ENCODE assay signal across 1 cellular context in the genomic region with DNA sequence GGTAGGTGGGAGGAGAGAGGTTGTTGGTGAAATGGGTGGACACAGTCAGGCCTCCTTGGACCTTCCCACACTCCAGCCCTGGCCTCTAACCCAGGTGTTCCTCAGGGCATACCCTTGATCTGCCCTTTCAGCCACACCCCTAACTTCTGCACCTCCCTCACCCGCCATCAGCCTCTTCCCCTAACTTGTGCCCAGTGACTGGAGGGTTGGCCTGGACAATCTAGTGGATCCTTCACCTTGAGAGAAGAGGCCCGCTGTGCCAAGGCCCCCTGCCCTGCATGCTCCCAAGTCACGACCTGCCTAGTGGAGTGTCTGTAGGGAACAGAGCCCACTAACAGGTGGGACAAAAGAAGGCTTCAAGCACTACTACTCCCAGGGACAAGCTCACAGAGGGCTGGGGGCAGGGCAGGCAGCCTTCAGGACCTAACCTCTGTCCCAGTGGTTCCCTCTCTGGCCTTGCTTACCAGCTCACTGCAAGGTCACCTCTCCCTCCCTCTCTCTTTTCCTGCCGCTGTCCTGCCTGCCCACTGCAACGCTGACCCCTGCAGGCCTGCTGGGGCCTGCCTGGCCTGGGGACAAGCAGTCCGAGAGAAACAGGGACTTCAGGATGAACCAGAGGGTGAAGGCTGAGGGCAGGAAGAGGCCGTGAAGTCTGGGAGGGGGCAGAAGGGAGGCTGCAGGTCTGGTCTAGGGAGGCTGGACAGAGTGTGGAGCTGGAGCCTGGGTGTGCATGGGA.
A peak's percentile ranks its signal among the peaks of the same experiment; 100 is the strongest.
TF ChIP-seq lines count a peak whose summit lies in the region.

No MANE protein-coding gene starts in this region.

TF ChIP-seq in HepG2, 621 proteins besides CTCF, POLR2A, EP300 and RAD21 (continued from another document and continues in another):
- TF ChIP-seq, protein P1, sequence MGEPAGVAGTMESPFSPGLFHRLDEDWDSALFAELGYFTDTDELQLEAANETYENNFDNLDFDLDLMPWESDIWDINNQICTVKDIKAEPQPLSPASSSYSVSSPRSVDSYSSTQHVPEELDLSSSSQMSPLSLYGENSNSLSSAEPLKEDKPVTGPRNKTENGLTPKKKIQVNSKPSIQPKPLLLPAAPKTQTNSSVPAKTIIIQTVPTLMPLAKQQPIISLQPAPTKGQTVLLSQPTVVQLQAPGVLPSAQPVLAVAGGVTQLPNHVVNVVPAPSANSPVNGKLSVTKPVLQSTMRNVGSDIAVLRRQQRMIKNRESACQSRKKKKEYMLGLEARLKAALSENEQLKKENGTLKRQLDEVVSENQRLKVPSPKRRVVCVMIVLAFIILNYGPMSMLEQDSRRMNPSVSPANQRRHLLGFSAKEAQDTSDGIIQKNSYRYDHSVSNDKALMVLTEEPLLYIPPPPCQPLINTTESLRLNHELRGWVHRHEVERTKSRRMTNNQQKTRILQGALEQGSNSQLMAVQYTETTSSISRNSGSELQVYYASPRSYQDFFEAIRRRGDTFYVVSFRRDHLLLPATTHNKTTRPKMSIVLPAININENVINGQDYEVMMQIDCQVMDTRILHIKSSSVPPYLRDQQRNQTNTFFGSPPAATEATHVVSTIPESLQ (CRISPR knock-in tag; conservative IDR thresholded peaks at IDR 0.05): no peak
- TF ChIP-seq, protein P2, sequence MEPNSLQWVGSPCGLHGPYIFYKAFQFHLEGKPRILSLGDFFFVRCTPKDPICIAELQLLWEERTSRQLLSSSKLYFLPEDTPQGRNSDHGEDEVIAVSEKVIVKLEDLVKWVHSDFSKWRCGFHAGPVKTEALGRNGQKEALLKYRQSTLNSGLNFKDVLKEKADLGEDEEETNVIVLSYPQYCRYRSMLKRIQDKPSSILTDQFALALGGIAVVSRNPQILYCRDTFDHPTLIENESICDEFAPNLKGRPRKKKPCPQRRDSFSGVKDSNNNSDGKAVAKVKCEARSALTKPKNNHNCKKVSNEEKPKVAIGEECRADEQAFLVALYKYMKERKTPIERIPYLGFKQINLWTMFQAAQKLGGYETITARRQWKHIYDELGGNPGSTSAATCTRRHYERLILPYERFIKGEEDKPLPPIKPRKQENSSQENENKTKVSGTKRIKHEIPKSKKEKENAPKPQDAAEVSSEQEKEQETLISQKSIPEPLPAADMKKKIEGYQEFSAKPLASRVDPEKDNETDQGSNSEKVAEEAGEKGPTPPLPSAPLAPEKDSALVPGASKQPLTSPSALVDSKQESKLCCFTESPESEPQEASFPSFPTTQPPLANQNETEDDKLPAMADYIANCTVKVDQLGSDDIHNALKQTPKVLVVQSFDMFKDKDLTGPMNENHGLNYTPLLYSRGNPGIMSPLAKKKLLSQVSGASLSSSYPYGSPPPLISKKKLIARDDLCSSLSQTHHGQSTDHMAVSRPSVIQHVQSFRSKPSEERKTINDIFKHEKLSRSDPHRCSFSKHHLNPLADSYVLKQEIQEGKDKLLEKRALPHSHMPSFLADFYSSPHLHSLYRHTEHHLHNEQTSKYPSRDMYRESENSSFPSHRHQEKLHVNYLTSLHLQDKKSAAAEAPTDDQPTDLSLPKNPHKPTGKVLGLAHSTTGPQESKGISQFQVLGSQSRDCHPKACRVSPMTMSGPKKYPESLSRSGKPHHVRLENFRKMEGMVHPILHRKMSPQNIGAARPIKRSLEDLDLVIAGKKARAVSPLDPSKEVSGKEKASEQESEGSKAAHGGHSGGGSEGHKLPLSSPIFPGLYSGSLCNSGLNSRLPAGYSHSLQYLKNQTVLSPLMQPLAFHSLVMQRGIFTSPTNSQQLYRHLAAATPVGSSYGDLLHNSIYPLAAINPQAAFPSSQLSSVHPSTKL (CRISPR knock-in tag; IDR thresholded peaks at IDR 0.05): peak; percentile 66; the same call in 1 of the 2 replicates
- TF ChIP-seq, protein P3, sequence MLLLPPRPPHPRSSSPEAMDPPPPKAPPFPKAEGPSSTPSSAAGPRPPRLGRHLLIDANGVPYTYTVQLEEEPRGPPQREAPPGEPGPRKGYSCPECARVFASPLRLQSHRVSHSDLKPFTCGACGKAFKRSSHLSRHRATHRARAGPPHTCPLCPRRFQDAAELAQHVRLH (CRISPR knock-in tag; IDR thresholded peaks at IDR 0.05; ENCODE audit: borderline replicate concordance, low read depth): peak; percentile 81; the same call in 1 of the 2 replicates
- TF ChIP-seq, protein P4, sequence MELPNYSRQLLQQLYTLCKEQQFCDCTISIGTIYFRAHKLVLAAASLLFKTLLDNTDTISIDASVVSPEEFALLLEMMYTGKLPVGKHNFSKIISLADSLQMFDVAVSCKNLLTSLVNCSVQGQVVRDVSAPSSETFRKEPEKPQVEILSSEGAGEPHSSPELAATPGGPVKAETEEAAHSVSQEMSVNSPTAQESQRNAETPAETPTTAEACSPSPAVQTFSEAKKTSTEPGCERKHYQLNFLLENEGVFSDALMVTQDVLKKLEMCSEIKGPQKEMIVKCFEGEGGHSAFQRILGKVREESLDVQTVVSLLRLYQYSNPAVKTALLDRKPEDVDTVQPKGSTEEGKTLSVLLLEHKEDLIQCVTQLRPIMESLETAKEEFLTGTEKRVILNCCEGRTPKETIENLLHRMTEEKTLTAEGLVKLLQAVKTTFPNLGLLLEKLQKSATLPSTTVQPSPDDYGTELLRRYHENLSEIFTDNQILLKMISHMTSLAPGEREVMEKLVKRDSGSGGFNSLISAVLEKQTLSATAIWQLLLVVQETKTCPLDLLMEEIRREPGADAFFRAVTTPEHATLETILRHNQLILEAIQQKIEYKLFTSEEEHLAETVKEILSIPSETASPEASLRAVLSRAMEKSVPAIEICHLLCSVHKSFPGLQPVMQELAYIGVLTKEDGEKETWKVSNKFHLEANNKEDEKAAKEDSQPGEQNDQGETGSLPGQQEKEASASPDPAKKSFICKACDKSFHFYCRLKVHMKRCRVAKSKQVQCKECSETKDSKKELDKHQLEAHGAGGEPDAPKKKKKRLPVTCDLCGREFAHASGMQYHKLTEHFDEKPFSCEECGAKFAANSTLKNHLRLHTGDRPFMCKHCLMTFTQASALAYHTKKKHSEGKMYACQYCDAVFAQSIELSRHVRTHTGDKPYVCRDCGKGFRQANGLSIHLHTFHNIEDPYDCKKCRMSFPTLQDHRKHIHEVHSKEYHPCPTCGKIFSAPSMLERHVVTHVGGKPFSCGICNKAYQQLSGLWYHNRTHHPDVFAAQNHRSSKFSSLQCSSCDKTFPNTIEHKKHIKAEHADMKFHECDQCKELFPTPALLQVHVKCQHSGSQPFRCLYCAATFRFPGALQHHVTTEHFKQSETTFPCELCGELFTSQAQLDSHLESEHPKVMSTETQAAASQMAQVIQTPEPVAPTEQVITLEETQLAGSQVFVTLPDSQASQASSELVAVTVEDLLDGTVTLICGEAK (IDR thresholded peaks at IDR 0.05): no peak
- TF ChIP-seq, protein P4 (CRISPR knock-in tag; IDR thresholded peaks at IDR 0.05): no peak; the same call in 1 of the 2 replicates
- TF ChIP-seq FOXO1 (CRISPR knock-in tag; IDR thresholded peaks at IDR 0.05): peak; percentile 82; the same call in 1 of the 2 replicates
- peak; percentile 39; the same call in 1 of the 2 replicates for TF ChIP-seq CEBPG (CRISPR knock-in tag; IDR thresholded peaks at IDR 0.05)
- TF ChIP-seq ZBTB3 (CRISPR knock-in tag; IDR thresholded peaks at IDR 0.05; ENCODE audit: borderline replicate concordance, low read depth): no peak; the same call in 1 of the 2 replicates
- peak; percentile 53 for TF ChIP-seq NR2F6 (IDR thresholded peaks at IDR 0.05)
- peak; percentile 83 for TF ChIP-seq NR2F6 (CRISPR knock-in tag; IDR thresholded peaks at IDR 0.05)
- no peak for TF ChIP-seq MATR3 (CRISPR knock-in tag; IDR thresholded peaks at IDR 0.05)
- peak; percentile 67; the same call in 1 of the 2 replicates for TF ChIP-seq KDM3A (CRISPR knock-in tag; IDR thresholded peaks at IDR 0.05; ENCODE audit: low read depth)
- TF ChIP-seq CCAR2 (optimal IDR thresholded peaks at IDR 0.05; ENCODE audit: low read depth, low read length): no peak
- peak; percentile 57; the same call in 1 of the 2 replicates for TF ChIP-seq ZNF747 (CRISPR knock-in tag; IDR thresholded peaks at IDR 0.05; ENCODE audit: borderline replicate concordance)
- peak; percentile 79; the same call in 1 of the 2 replicates for TF ChIP-seq ERF (CRISPR knock-in tag; IDR thresholded peaks at IDR 0.05)
- TF ChIP-seq, protein P5, sequence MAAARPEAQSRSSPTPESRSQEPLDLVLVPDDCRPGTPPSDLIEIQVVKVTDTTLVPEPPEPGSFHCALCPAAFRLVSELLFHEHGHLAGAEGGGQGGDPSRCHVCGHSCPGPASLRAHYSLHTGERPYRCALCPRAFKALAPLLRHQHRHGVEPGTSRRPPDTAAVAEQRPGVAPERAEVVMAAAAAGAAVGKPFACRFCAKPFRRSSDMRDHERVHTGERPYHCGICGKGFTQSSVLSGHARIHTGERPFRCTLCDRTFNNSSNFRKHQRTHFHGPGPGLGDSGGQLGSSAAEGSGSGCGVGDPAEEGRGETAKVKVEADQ (CRISPR knock-in tag; IDR thresholded peaks at IDR 0.05; ENCODE audit: borderline replicate concordance): 0 out of 2 replicates have a peak, but pooled peaks have one; percentile 46
- TF ChIP-seq ZKSCAN5 (CRISPR knock-in tag; IDR thresholded peaks at IDR 0.05): no peak
- peak in 1 of 2 experiments; percentile 44; a peak in 1 of 4 replicates for TF ChIP-seq KLF16 (CRISPR knock-in tag; IDR thresholded peaks at IDR 0.05)
- TF ChIP-seq, protein P6, sequence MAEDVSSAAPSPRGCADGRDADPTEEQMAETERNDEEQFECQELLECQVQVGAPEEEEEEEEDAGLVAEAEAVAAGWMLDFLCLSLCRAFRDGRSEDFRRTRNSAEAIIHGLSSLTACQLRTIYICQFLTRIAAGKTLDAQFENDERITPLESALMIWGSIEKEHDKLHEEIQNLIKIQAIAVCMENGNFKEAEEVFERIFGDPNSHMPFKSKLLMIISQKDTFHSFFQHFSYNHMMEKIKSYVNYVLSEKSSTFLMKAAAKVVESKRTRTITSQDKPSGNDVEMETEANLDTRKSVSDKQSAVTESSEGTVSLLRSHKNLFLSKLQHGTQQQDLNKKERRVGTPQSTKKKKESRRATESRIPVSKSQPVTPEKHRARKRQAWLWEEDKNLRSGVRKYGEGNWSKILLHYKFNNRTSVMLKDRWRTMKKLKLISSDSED (CRISPR knock-in tag; IDR thresholded peaks at IDR 0.05): no peak
- 0 out of 2 replicates have a peak, but pooled peaks have one; percentile 28 for TF ChIP-seq CHD2 (IDR thresholded peaks at IDR 0.05; ENCODE audit: low read depth, low read length)
- TF ChIP-seq, protein P7, sequence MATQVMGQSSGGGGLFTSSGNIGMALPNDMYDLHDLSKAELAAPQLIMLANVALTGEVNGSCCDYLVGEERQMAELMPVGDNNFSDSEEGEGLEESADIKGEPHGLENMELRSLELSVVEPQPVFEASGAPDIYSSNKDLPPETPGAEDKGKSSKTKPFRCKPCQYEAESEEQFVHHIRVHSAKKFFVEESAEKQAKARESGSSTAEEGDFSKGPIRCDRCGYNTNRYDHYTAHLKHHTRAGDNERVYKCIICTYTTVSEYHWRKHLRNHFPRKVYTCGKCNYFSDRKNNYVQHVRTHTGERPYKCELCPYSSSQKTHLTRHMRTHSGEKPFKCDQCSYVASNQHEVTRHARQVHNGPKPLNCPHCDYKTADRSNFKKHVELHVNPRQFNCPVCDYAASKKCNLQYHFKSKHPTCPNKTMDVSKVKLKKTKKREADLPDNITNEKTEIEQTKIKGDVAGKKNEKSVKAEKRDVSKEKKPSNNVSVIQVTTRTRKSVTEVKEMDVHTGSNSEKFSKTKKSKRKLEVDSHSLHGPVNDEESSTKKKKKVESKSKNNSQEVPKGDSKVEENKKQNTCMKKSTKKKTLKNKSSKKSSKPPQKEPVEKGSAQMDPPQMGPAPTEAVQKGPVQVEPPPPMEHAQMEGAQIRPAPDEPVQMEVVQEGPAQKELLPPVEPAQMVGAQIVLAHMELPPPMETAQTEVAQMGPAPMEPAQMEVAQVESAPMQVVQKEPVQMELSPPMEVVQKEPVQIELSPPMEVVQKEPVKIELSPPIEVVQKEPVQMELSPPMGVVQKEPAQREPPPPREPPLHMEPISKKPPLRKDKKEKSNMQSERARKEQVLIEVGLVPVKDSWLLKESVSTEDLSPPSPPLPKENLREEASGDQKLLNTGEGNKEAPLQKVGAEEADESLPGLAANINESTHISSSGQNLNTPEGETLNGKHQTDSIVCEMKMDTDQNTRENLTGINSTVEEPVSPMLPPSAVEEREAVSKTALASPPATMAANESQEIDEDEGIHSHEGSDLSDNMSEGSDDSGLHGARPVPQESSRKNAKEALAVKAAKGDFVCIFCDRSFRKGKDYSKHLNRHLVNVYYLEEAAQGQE (IDR thresholded peaks at IDR 0.05; ENCODE audit: borderline replicate concordance in 1 of 2, low read depth in 1 of 2, low read length in 2 of 2): peak; percentile 8 to 29; a peak in 1 of 4 replicates
- peak; percentile 62; the same call in 1 of the 2 replicates for TF ChIP-seq ZNF124 (CRISPR knock-in tag; IDR thresholded peaks at IDR 0.05)
- TF ChIP-seq, protein P8, sequence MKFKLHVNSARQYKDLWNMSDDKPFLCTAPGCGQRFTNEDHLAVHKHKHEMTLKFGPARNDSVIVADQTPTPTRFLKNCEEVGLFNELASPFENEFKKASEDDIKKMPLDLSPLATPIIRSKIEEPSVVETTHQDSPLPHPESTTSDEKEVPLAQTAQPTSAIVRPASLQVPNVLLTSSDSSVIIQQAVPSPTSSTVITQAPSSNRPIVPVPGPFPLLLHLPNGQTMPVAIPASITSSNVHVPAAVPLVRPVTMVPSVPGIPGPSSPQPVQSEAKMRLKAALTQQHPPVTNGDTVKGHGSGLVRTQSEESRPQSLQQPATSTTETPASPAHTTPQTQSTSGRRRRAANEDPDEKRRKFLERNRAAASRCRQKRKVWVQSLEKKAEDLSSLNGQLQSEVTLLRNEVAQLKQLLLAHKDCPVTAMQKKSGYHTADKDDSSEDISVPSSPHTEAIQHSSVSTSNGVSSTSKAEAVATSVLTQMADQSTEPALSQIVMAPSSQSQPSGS (CRISPR knock-in tag; IDR thresholded peaks at IDR 0.05): peak; percentile 75
- TF ChIP-seq ZNF781 (CRISPR knock-in tag; IDR thresholded peaks at IDR 0.05; ENCODE audit: borderline replicate concordance, not compliant biosample characterization): peak; percentile 48
